In the genomic region with DNA sequence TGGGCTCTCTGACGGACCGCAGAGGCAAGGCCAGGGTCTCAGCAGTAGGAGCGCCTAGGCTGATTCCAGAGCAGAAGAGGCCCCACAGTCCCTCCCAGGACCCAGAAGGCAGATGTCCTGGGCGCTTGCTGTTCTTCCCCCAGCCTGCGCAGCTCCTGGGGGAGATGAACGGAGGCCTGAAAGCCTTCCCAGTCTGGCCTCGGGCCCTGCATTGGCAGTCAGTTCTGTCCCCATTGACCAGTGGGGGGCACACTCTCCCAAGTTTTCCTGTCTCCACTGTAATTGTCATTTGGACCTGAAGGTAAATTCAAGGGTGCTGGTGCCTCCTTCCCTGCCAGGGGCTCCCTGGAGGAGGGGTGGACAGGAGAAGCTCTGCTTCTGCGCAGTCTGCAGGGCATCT, we compare ENCODE assay signal across 8 cellular contexts.
DNase-seq lines count a peak whose midpoint lies in the region; ATAC-seq, FAIRE-seq and TF ChIP-seq lines count a peak whose summit lies in the region.

No MANE protein-coding gene starts in this region.

- H4K8ac ChIP-seq in H1 (ENCODE audit: extremely low read depth, insufficient read depth, low read length) (0 out of 2 replicates have a peak overlapping the region, but pooled peaks have one; percentile 52), mesendoderm (ENCODE audit: low read depth, low read length) (no peak overlapping the region)

- no peak overlapping the region for H2AFZ ChIP-seq in H1 (ENCODE audit: low read length)

- CTCF ChIA-PET in H1 (lab: Charles Lee; ENCODE audit: partially characterized antibody) (interaction anchor here (0.6 to 14.8 kb wide), 49 partner anchors 9 to 1832 kb away, joined by 3 to 386 read pairs (median 4); no protein-coding TSS in a partner anchor), RWPE1 (lab: Yijun Ruan, JAX) (interaction anchor here (0.6 to 1.3 kb wide), 3 partner anchors 247 to 623 kb away, joined by 3 to 6 read pairs (median 4); no protein-coding TSS in a partner anchor)

- WGBS in H1 (ENCODE audit: extremely low coverage in 1 of 2, insufficient coverage in 1 of 2, insufficient read length in 1 of 2, insufficient replicate concordance in 2 of 2, low coverage in 1 of 2, low lambda C conversion rate in 2 of 2, missing lambda C conversion rate in 1 of 2), 2 experiments: 75% methylated on average over 6 of the region's 8 CpGs; no CpG with 5 or more reads in 1 of the 2 experiments
- WGBS in mesendoderm (ENCODE audit: extremely low coverage, insufficient coverage, low lambda C conversion rate): no CpG with 5 or more reads among the region's 8 CpGs

- H3K4me3 ChIP-seq in H1 (ENCODE audit: extremely low read depth in 1 of 4, insufficient read depth in 2 of 4, low read depth in 3 of 4, low read length in 4 of 4): no peak overlapping the region
- H3K4me3 ChIP-seq in mesendoderm (ENCODE audit: low read length): no peak overlapping the region

- TF ChIP-seq CTCF in H1 (IDR thresholded peaks at IDR 0.05; ENCODE audit: control extremely low read depth in 1 of 3, insufficient read depth in 1 of 3, low read depth in 1 of 3, low read length in 3 of 3) (peak; percentile 75 to 92 (median 82)), RWPE1 (conservative IDR thresholded peaks at IDR 0.05; ENCODE audit: low read depth) (no peak), omental fat pad (IDR thresholded peaks at IDR 0.05) (peak in 1 of 3 donors; percentile 4)

- H3K23me2 ChIP-seq in H1 (ENCODE audit: low read depth, low read length): peaks cover 2% of the 10 kb centered on the region; the same call in 1 of the 2 replicates

- no peak overlapping the region for H3K27ac ChIP-seq in H1 (ENCODE audit: low read depth, low read length)
- no peak overlapping the region for H3K27ac ChIP-seq in mesendoderm (ENCODE audit: low read depth, low read length)
- H3K27ac ChIP-seq in RWPE1: no peak overlapping the region

- POLR2A ChIA-PET in H1 (lab: Charles Lee; ENCODE audit: partially characterized antibody): no interaction called here
- POLR2A ChIA-PET in RWPE1 (lab: Yijun Ruan, JAX; ENCODE audit: low non-redundant PET): no interaction called here

- H3K79me1 ChIP-seq in H1 (ENCODE audit: low read depth, low read length) (no peaks in the 10 kb centered on the region), mesendoderm (ENCODE audit: low read length) (no peaks in the 10 kb centered on the region)

- no peak overlapping the region for H3K9ac ChIP-seq in H1 (replicated peaks in 1 of 4; ENCODE audit: extremely low read depth in 1 of 4, low read depth in 3 of 4, low read length in 3 of 4)
- H3K9ac ChIP-seq in mesendoderm (ENCODE audit: low read length): no peak overlapping the region

- TF ChIP-seq EP300 in H1 (IDR thresholded peaks at IDR 0.05; ENCODE audit: borderline replicate concordance in 1 of 2, low read depth in 2 of 2, low read length in 2 of 2): no peak

- no peak for FAIRE-seq in H1 (lab: Jason Lieb, UNC)

- no peaks in the 10 kb centered on the region for H3K9me3 ChIP-seq in H1 (ENCODE audit: insufficient read depth in 2 of 2, low read depth in 1 of 2, low read length in 1 of 2)

- DNase-seq in NCI-H1417 (lab: John Stamatoyannopoulos, UW) (peak in 2 of 3 experiments; percentile 12 to 29), NCI-H1417 treated with DMSO at 0.1 percent for 48 hours (lab: John Stamatoyannopoulos, UW) (no peak), NCI-H1694 (lab: John Stamatoyannopoulos, UW) (peak; percentile 75), H1 (ENCODE audit: low read depth in 1 of 2, low spot score in 2 of 2) (peak; percentile 41 to 87), mesendoderm (peak; percentile 88), NCI-H526 treated with DMSO at 0.1 percent for 48 hours (lab: John Stamatoyannopoulos, UW) (no peak), RWPE1 (ENCODE audit: low spot score) (no peak), omental fat pad (ENCODE audit: low spot score) (no peak)

- no peak overlapping the region for H3K14ac ChIP-seq in H1 (ENCODE audit: insufficient read length)

- TF ChIP-seq RAD21 in H1 (IDR thresholded peaks at IDR 0.05 in 1 of 2, conservative IDR thresholded peaks at IDR 0.05 in 1 of 2; ENCODE audit: low read depth in 2 of 2, low read length in 2 of 2): peak; percentile 86 to 92

- H3K4me2 ChIP-seq in H1 (ENCODE audit: insufficient read depth in 1 of 2, low read depth in 2 of 2, low read length in 2 of 2) (no peak overlapping the region), mesendoderm (ENCODE audit: low read length) (no peak overlapping the region)

- H2BK12ac ChIP-seq in H1 (ENCODE audit: low read depth, low read length): no peak overlapping the region

- H2BK5ac ChIP-seq in H1 (ENCODE audit: low read depth, low read length): no peak overlapping the region
- no peak overlapping the region for H2BK5ac ChIP-seq in mesendoderm (ENCODE audit: low read length)

- no peak overlapping the region for H4K91ac ChIP-seq in H1 (replicated peaks; ENCODE audit: insufficient read length, low read length)

- H2BK15ac ChIP-seq in H1 (ENCODE audit: low read length) (no peak overlapping the region), mesendoderm (replicated peaks; ENCODE audit: low read depth) (no peak overlapping the region)

- H3K4me1 ChIP-seq in H1 (replicated peaks in 1 of 4; ENCODE audit: control insufficient read depth in 3 of 4, insufficient read depth in 4 of 4, low read length in 3 of 4) (no peaks in the 10 kb centered on the region), mesendoderm (ENCODE audit: control insufficient read depth, low read depth, low read length) (no peaks in the 10 kb centered on the region)

- no peak for TF ChIP-seq POLR2A in H1 (IDR thresholded peaks at IDR 0.05; ENCODE audit: control extremely low read depth in 1 of 2, low read depth in 2 of 2, low read length in 2 of 2)

- H3K79me2 ChIP-seq in H1 (ENCODE audit: control insufficient read depth in 1 of 2, insufficient read depth in 2 of 2, low read length in 2 of 2) (no peaks in the 10 kb centered on the region), mesendoderm (ENCODE audit: control insufficient read depth, insufficient read depth, low read length) (no peaks in the 10 kb centered on the region)

- no peak overlapping the region for H2BK120ac ChIP-seq in H1 (replicated peaks; ENCODE audit: low read depth, low read length)
- H2BK120ac ChIP-seq in mesendoderm (ENCODE audit: low read depth, low read length): no peak overlapping the region

- H3K4ac ChIP-seq in H1 (replicated peaks; ENCODE audit: insufficient read length, low read depth, low read length) (no peak overlapping the region), mesendoderm (ENCODE audit: low read depth, low read length) (no peak overlapping the region)

- H3K36me3 ChIP-seq in H1 (ENCODE audit: control insufficient read depth in 2 of 4, insufficient read depth in 4 of 4, low read length in 3 of 4) (no peaks in the 10 kb centered on the region), mesendoderm (ENCODE audit: control insufficient read depth, insufficient read depth, low read length) (no peaks in the 10 kb centered on the region)

- H4K20me1 ChIP-seq in H1 (replicated peaks in 1 of 2; ENCODE audit: control insufficient read depth in 1 of 2, insufficient read depth in 2 of 2, low read length in 2 of 2): no peaks in the 10 kb centered on the region

- H3K27me3 ChIP-seq in H1 (replicated peaks in 1 of 4; ENCODE audit: control insufficient read depth in 3 of 4, extremely low read depth in 1 of 4, insufficient read depth in 3 of 4, low read length in 3 of 4) (no peaks in the 10 kb centered on the region; a peak in 1 of 7 replicates), mesendoderm (ENCODE audit: insufficient read depth, low read length, poor library complexity) (no peaks in the 10 kb centered on the region)

- H3K56ac ChIP-seq in H1 (replicated peaks; ENCODE audit: insufficient read length, low read depth, low read length): no peak overlapping the region
- H3K56ac ChIP-seq in mesendoderm (ENCODE audit: low read length): peak overlapping the region; percentile 64

- H2BK20ac ChIP-seq in H1 (ENCODE audit: low read length): no peak overlapping the region

- H2AK5ac ChIP-seq in H1 (ENCODE audit: low read depth, low read length) (no peak overlapping the region), mesendoderm (ENCODE audit: low read length) (no peak overlapping the region)

- no peak overlapping the region for H3K23ac ChIP-seq in H1 (ENCODE audit: insufficient read length)
- H3K23ac ChIP-seq in mesendoderm (ENCODE audit: low read length): no peak overlapping the region

- H4K5ac ChIP-seq in H1 (ENCODE audit: insufficient read length, low read depth, low read length) (no peak overlapping the region), mesendoderm (ENCODE audit: low read length) (no peak overlapping the region)

- H3K18ac ChIP-seq in H1 (ENCODE audit: extremely low read depth, low read length) (no peak overlapping the region), mesendoderm (ENCODE audit: low read length) (no peak overlapping the region)

- no peak for ATAC-seq in omental fat pad (ENCODE audit: low FRiP score)

TF ChIP-seq in H1, 55 proteins besides CTCF, POLR2A, EP300 and RAD21:
- no peak for TF ChIP-seq CREB1 (IDR thresholded peaks at IDR 0.05)
- TF ChIP-seq SP1 (IDR thresholded peaks at IDR 0.05; ENCODE audit: low read depth, low read length): no peak
- no peak for TF ChIP-seq POLR2AphosphoS5 (IDR thresholded peaks at IDR 0.05; ENCODE audit: low read depth, low read length)
- no peak for TF ChIP-seq KDM1A (IDR thresholded peaks at IDR 0.05; ENCODE audit: borderline replicate concordance, low read length)
- TF ChIP-seq CBX8 (IDR thresholded peaks at IDR 0.05; ENCODE audit: borderline replicate concordance, low read depth, low read length): no peak
- no peak for TF ChIP-seq TAF7 (optimal IDR thresholded peaks at IDR 0.05; ENCODE audit: borderline replicate concordance, low read depth, low read length)
- no peak for TF ChIP-seq PHF8 (conservative IDR thresholded peaks at IDR 0.05; ENCODE audit: low read depth, low read length)
- no peak for TF ChIP-seq NANOG (IDR thresholded peaks at IDR 0.05; ENCODE audit: insufficient read depth, low read depth, low read length, poor library complexity, severe bottlenecking)
- TF ChIP-seq GABPA (IDR thresholded peaks at IDR 0.05; ENCODE audit: borderline replicate concordance, insufficient read depth, low read length): no peak
- no peak for TF ChIP-seq RBBP5 (IDR thresholded peaks at IDR 0.05; ENCODE audit: borderline replicate concordance, low read depth, low read length)
- TF ChIP-seq KDM5A (IDR thresholded peaks at IDR 0.05; ENCODE audit: low read length): no peak
- no peak for TF ChIP-seq EZH2 (IDR thresholded peaks at IDR 0.05; ENCODE audit: low read depth, low read length, severe bottlenecking)
- no peak for TF ChIP-seq TAF1 (IDR thresholded peaks at IDR 0.05; ENCODE audit: low read depth, low read length)

Comparison
In these comparisons a context has a peak if more than half of its experiments do, and no peak if none do; other contexts are left out.
1. DNase-seq: peak in NCI-H1417 (2 of 3), NCI-H1694 (single experiment), H1 (2 of 2) and mesendoderm (single experiment); none in NCI-H1417 treated with DMSO at 0.1 percent for 48 hours (single experiment), NCI-H526 treated with DMSO at 0.1 percent for 48 hours (single experiment), RWPE1 (single experiment) and omental fat pad (single experiment).